In genomic region chr14:39167797-39168320, GRCh38 we compare ENCODE assay signal across 1 cellular context.
TF ChIP-seq lines count a peak whose summit lies in the region.

No MANE protein-coding gene starts in this region.

TF ChIP-seq in GM12878, 131 proteins besides CTCF, POLR2A, EP300 and RAD21:
- TF ChIP-seq MLLT1 (IDR thresholded peaks at IDR 0.05): peak; percentile 56; the same call in 1 of the 2 replicates
